Comparison of ENCODE assay signal across 1 cellular context in the genomic region with DNA sequence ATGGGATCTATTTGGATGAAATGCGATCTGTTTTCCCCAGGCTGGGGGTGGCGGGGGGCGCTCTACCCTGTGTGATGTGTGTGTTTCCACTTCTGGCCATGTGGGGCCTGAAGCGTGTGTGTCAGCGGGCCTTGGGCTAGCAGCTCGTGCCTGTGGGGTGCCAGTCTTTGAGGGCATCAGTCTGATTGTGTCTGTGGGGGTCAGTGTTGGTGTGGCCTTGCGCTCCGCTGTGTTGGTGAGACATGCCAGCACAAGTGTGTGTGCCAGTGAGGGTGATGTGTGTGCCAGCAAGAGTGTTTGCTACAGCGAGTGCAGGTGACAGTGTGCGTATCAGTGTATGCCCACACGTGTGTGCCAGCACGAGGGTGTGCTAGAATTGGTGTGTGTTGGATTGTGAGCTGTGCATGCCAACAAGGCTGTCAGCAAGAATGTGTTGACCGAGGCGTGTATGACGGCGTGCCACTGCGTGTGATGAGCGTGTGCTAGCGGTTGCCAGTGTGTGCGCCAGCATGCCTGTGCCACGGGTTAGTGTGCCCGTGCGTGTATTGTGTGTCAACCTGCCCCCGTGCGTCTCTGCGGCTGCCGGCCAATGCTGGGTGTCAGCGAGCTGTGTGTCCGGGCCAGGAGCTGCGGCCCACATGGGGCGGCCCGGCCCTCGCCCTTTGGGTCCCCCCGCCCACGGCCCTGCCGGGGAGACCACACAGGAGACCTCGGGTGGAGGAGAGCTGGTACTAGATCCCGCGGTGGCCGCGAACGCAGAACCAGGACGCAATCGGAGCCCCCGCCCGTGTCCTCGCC.
TF ChIP-seq lines count a peak whose summit lies in the region.

No MANE protein-coding gene starts in this region.

TF ChIP-seq in HEK293, 187 proteins besides CTCF, POLR2A, EP300 and RAD21 (continued from another document):
- TF ChIP-seq, protein P1, sequence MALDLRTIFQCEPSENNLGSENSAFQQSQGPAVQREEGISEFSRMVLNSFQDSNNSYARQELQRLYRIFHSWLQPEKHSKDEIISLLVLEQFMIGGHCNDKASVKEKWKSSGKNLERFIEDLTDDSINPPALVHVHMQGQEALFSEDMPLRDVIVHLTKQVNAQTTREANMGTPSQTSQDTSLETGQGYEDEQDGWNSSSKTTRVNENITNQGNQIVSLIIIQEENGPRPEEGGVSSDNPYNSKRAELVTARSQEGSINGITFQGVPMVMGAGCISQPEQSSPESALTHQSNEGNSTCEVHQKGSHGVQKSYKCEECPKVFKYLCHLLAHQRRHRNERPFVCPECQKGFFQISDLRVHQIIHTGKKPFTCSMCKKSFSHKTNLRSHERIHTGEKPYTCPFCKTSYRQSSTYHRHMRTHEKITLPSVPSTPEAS (tag by site-specific recombination; IDR thresholded peaks at IDR 0.05) = peak; percentile 91
- TF ChIP-seq ZNF426 (tag by site-specific recombination; IDR thresholded peaks at IDR 0.05) (no peak), ZFP37 (tag by site-specific recombination; IDR thresholded peaks at IDR 0.05) (no peak), ZNF610 (tag by site-specific recombination; IDR thresholded peaks at IDR 0.05; ENCODE audit: borderline replicate concordance) (no peak), ZNF169 (tag by site-specific recombination; IDR thresholded peaks at IDR 0.05) (no peak), ZNF16 (tag by site-specific recombination; IDR thresholded peaks at IDR 0.05; ENCODE audit: low read depth) (no peak), ZNF624 (tag by site-specific recombination; IDR thresholded peaks at IDR 0.05) (no peak), ZNF777 (tag by site-specific recombination; IDR thresholded peaks at IDR 0.05; ENCODE audit: borderline replicate concordance) (0 out of 2 replicates have a peak, but pooled peaks have one; percentile 30)
